31 cellular contexts compared by ENCODE assay signal in genomic region chr2:152509772-152510491, GRCh38.
"Had no signal": no experiment of that assay in that cellular context is flagged by ENCODE, and none has a peak within 500 bp of the region (broad histone marks: within the 10 kb centered on the region; RNA-seq: fewer than 3 reads in every experiment).

No MANE protein-coding gene starts in this region.

- ATAC-seq: left colon; naive thymus-derived CD8-positive, alpha-beta T cell; pancreas; right cardiac atrium; stimulated activated naive B cell treated with anti-CD40 and anti-IgM and Interleukin-4, amounts not matched to agents 10 μg/mL and 1 μg/mL and 100 μg/mL, for 72 hours; stimulated activated naive CD8-positive, alpha-beta T cell treated with anti-CD3 and anti-CD28 coated beads, Interleukin-15, Interleukin-2, amounts not matched to agents 100 U/mL and 50 U/mL, for 24 hours had no signal

- H3K4me1 ChIP-seq: left lung, pancreas, prostate gland, suprapubic skin, uterus had no signal

- H3K4me3 ChIP-seq: left lung, lower lobe of right lung, pancreas, prostate gland, sigmoid colon, stomach, suprapubic skin, thoracic aorta, tibial artery, uterus had no signal

- H3K9me3 ChIP-seq: left lung, lower lobe of right lung, pancreas, prostate gland, sigmoid colon, stomach, suprapubic skin, thoracic aorta, tibial artery, uterus had no signal

- DNase-seq: hippocampal formation; kidney; left colon; left lung; lower lobe of right lung; mammary epithelial cell; mesenchymal stem cell; naive thymus-derived CD8-positive, alpha-beta T cell; nucleus accumbens; pancreas; posterior cingulate gyrus; retina; sigmoid colon; small intestine; stimulated activated CD4-positive, alpha-beta T cell treated with anti-CD3 and anti-CD28 coated beads, Interleukin-1b, Interleukin-23, amount 100 ng/mL, for 48 hours; stimulated activated CD4-positive, alpha-beta T cell treated with anti-CD3 and anti-CD28 coated beads, Interleukin-2, amount 100 ng/mL, for 48 hours; stimulated activated CD4-positive, alpha-beta T cell treated with anti-CD3 and anti-CD28 coated beads, Interleukin-4, amount 100 ng/mL, for 4 hours; stimulated activated CD8-positive, alpha-beta memory T cell treated with anti-CD3 and anti-CD28 coated beads, Interleukin-4, amount 100 ng/mL, for 48 hours; stimulated activated naive B cell treated with anti-CD40 and anti-IgM and Interleukin-4, amounts not matched to agents 10 μg/mL and 1 μg/mL and 100 μg/mL, for 72 hours; stimulated activated naive CD8-positive, alpha-beta T cell treated with anti-CD3 and anti-CD28 coated beads, Interleukin-15, Interleukin-2, amounts not matched to agents 100 U/mL and 50 U/mL, for 24 hours; stomach; tibial artery; uterus had no signal

- H3K4me1 Mint-ChIP-seq: naive thymus-derived CD8-positive, alpha-beta T cell; stimulated activated naive B cell treated with anti-CD40 and anti-IgM and Interleukin-4, amounts not matched to agents 10 μg/mL and 1 μg/mL and 100 μg/mL, for 72 hours had no signal

- H3K36me3 Mint-ChIP-seq: naive thymus-derived CD8-positive, alpha-beta T cell; stimulated activated naive B cell treated with anti-CD40 and anti-IgM and Interleukin-4, amounts not matched to agents 10 μg/mL and 1 μg/mL and 100 μg/mL, for 72 hours; type B pancreatic cell had no signal

- FAIRE-seq: islet of Langerhans, kidney, pancreas, small intestine had no signal

- H3K27me3 Mint-ChIP-seq: stimulated activated naive B cell treated with anti-CD40 and anti-IgM and Interleukin-4, amounts not matched to agents 10 μg/mL and 1 μg/mL and 100 μg/mL, for 72 hours; type B pancreatic cell had no signal

- H3K27me3 ChIP-seq: left lung, pancreas, sigmoid colon, stomach, suprapubic skin, tibial artery, uterus had no signal

- H3K4me3 Mint-ChIP-seq: naive thymus-derived CD8-positive, alpha-beta T cell; nephron; neural crest cell; stimulated activated naive B cell treated with anti-CD40 and anti-IgM and Interleukin-4, amounts not matched to agents 10 μg/mL and 1 μg/mL and 100 μg/mL, for 72 hours; type B pancreatic cell had no signal

- H3K36me3 ChIP-seq: left lung, lower lobe of right lung, pancreas, prostate gland, sigmoid colon, stomach, suprapubic skin, thoracic aorta, tibial artery, uterus had no signal

- H3K27ac Mint-ChIP-seq: naive thymus-derived CD8-positive, alpha-beta T cell; stimulated activated naive B cell treated with anti-CD40 and anti-IgM and Interleukin-4, amounts not matched to agents 10 μg/mL and 1 μg/mL and 100 μg/mL, for 72 hours; type B pancreatic cell had no signal

- H3K27ac ChIP-seq: left lung, lower lobe of right lung, pancreas, prostate gland, sigmoid colon, stomach, suprapubic skin, thoracic aorta, tibial artery, uterus had no signal

- H3K9me3 Mint-ChIP-seq: naive thymus-derived CD8-positive, alpha-beta T cell; nephron; stimulated activated naive B cell treated with anti-CD40 and anti-IgM and Interleukin-4, amounts not matched to agents 10 μg/mL and 1 μg/mL and 100 μg/mL, for 72 hours; type B pancreatic cell had no signal
